ENCODE assay signal across 27 cellular contexts in genomic region chr17:34386343-34386924, GRCh38. TPM values are rescaled to one million over a fixed set of nuclear protein-coding genes. Genes with fewer than 3 reads are reported as not detected.
DNase-seq lines count a peak whose midpoint lies in the region; ATAC-seq and TF ChIP-seq lines count a peak whose summit lies in the region.
"Had no signal": no experiment of that assay in that cellular context is flagged by ENCODE, and none has a peak within 500 bp of the region (broad histone marks: within the 10 kb centered on the region; RNA-seq: fewer than 3 reads in every experiment).

No MANE protein-coding gene starts in this region.

- H3K4me1 ChIP-seq in MM.1S (ENCODE audit: low read length), result peaks cover 97% of the 10 kb centered on the region
- H3K4me1 ChIP-seq in neuronal stem cell (ENCODE audit: control insufficient read depth in 2 of 2, insufficient read depth in 1 of 2, low read depth in 1 of 2, low read length in 2 of 2), result no peaks in the 10 kb centered on the region
- H3K4me1 ChIP-seq: Peyer's patch, transverse colon had no signal

- H4K91ac ChIP-seq in neuronal stem cell (ENCODE audit: low read depth, low read length, poor library complexity), result no peak overlapping the region

- H3K9me3 Mint-ChIP-seq in stimulated activated effector memory CD8-positive, alpha-beta T cell treated with anti-CD3 and anti-CD28 coated beads, Interleukin-12 subunit alpha, Interleukin-12 subunit beta, amount 100 ng/mL, for 72 hours, result no peaks in the 10 kb centered on the region
- H3K9me3 Mint-ChIP-seq: CD8-positive, alpha-beta memory T cell; effector memory CD8-positive, alpha-beta T cell; memory B cell had no signal

- H3K36me3 ChIP-seq in MM.1S (replicated peaks; ENCODE audit: insufficient read depth, low read length) (no peaks in the 10 kb centered on the region), neuronal stem cell (replicated peaks in 1 of 2; ENCODE audit: control insufficient read depth in 2 of 2, insufficient read depth in 2 of 2, low read length in 2 of 2) (no peaks in the 10 kb centered on the region)
- H3K36me3 ChIP-seq: cardiac muscle cell, left lung, Peyer's patch, transverse colon had no signal

- peak overlapping the region; percentile 65; the same call in 1 of the 2 replicates for H3K9ac ChIP-seq in MM.1S (ENCODE audit: low read length)
- H3K9ac ChIP-seq in neuronal stem cell (ENCODE audit: low read depth, low read length, poor library complexity), result no peak overlapping the region

- H3K4me1 Mint-ChIP-seq in stimulated activated effector memory CD8-positive, alpha-beta T cell treated with anti-CD3 and anti-CD28 coated beads, Interleukin-12 subunit alpha, Interleukin-12 subunit beta, amount 100 ng/mL, for 72 hours, result peaks cover 54% of the 10 kb centered on the region

- peak; percentile 6 for ATAC-seq in stimulated activated effector memory CD8-positive, alpha-beta T cell treated with anti-CD3 and anti-CD28 coated beads, Interleukin-12 subunit alpha, Interleukin-12 subunit beta, amount 100 ng/mL, for 72 hours
- no peak for ATAC-seq in GM19452 (IDR thresholded peaks at IDR 0.05; ENCODE audit: unreplicated experiment)
- ATAC-seq: effector memory CD8-positive, alpha-beta T cell; esophagus mucosa; GM12878 had no signal

- CTCF ChIA-PET in RWPE1 (lab: Yijun Ruan, JAX), result no interaction called here

- no peak overlapping the region for H4K8ac ChIP-seq in neuronal stem cell (ENCODE audit: low read depth, low read length)

- WGBS in neuronal stem cell (ENCODE audit: extremely low coverage in 2 of 2, insufficient read length in 2 of 2, insufficient replicate concordance in 1 of 2), 2 donors, result no CpG with 5 or more reads among the region's 6 CpGs

- no peak overlapping the region for H2BK120ac ChIP-seq in neuronal stem cell (ENCODE audit: low read depth, low read length)

- no peak overlapping the region for H3K14ac ChIP-seq in neuronal stem cell (ENCODE audit: low read length)

- H3K4ac ChIP-seq in neuronal stem cell (ENCODE audit: low read length), result no peak overlapping the region

- H3K27ac Mint-ChIP-seq in stimulated activated effector memory CD8-positive, alpha-beta T cell treated with anti-CD3 and anti-CD28 coated beads, Interleukin-12 subunit alpha, Interleukin-12 subunit beta, amount 100 ng/mL, for 72 hours, result peak overlapping the region; percentile 61
- H3K27ac Mint-ChIP-seq: CD8-positive, alpha-beta memory T cell; effector memory CD8-positive, alpha-beta T cell; memory B cell had no signal

- H3K23ac ChIP-seq in neuronal stem cell (ENCODE audit: low read depth, low read length, poor library complexity), result no peak overlapping the region

- TF ChIP-seq CTCF in MM.1S (IDR thresholded peaks at IDR 0.05; ENCODE audit: low read length) (no peak), RWPE1 (conservative IDR thresholded peaks at IDR 0.05; ENCODE audit: low read depth) (no peak)

- H2AK5ac ChIP-seq in neuronal stem cell (ENCODE audit: low read depth, low read length), result no peak overlapping the region

- peaks cover 4% of the 10 kb centered on the region; the same call in 1 of the 2 replicates for H3K79me2 ChIP-seq in MM.1S (ENCODE audit: low read length)

- no peaks in the 10 kb centered on the region for H4K20me1 ChIP-seq in MM.1S (ENCODE audit: insufficient read depth, low read length)

- H3K4me3 ChIP-seq in MM.1S (ENCODE audit: low read length) (no peak overlapping the region), neuronal stem cell (ENCODE audit: low read length in 2 of 2) (no peak overlapping the region)
- H3K4me3 ChIP-seq: cardiac muscle cell, GM12878, left lung, Peyer's patch, transverse colon had no signal

- H3K4me3 Mint-ChIP-seq in stimulated activated effector memory CD8-positive, alpha-beta T cell treated with anti-CD3 and anti-CD28 coated beads, Interleukin-12 subunit alpha, Interleukin-12 subunit beta, amount 100 ng/mL, for 72 hours, result peak overlapping the region; percentile 25
- H3K4me3 Mint-ChIP-seq: CD8-positive, alpha-beta memory T cell; effector memory CD8-positive, alpha-beta T cell; memory B cell had no signal

- H2AFZ ChIP-seq in MM.1S (ENCODE audit: low read length) (no peak overlapping the region), neuronal stem cell (ENCODE audit: low read length) (no peak overlapping the region)

- H3K9me3 ChIP-seq in MM.1S (replicated peaks; ENCODE audit: insufficient read depth, low read length) (no peaks in the 10 kb centered on the region), neuronal stem cell (replicated peaks in 1 of 2; ENCODE audit: control insufficient read depth in 2 of 2, insufficient read depth in 1 of 2, low read depth in 1 of 2, low read length in 2 of 2) (no peaks in the 10 kb centered on the region)
- H3K9me3 ChIP-seq: left lung, Peyer's patch, transverse colon had no signal

- no peak overlapping the region for H2BK15ac ChIP-seq in neuronal stem cell (ENCODE audit: low read length)

- H3K27ac ChIP-seq in MM.1S (ENCODE audit: low read length), result peak overlapping the region; percentile 92
- no peak overlapping the region for H3K27ac ChIP-seq in RWPE1
- no peak overlapping the region for H3K27ac ChIP-seq in neuronal stem cell (replicated peaks; ENCODE audit: low read length)
- H3K27ac ChIP-seq: cardiac muscle cell, Peyer's patch had no signal

- no peaks in the 10 kb centered on the region for H3K79me1 ChIP-seq in neuronal stem cell (ENCODE audit: low read depth, low read length)

- peaks cover 76% of the 10 kb centered on the region for H3F3A ChIP-seq in MM.1S (ENCODE audit: insufficient read depth, low read length)

- H3K18ac ChIP-seq in neuronal stem cell (ENCODE audit: low read length), result no peak overlapping the region

- POLR2A ChIA-PET in RWPE1 (lab: Yijun Ruan, JAX; ENCODE audit: low non-redundant PET), result no interaction called here

- H3K4me2 ChIP-seq in MM.1S (ENCODE audit: low read depth, low read length) (peak overlapping the region; percentile 54), neuronal stem cell (ENCODE audit: insufficient read depth, low read length, poor library complexity, severe bottlenecking) (no peak overlapping the region)

- DNase-seq in activated CD8-positive, alpha-beta memory T cell treated with anti-CD3 and anti-CD28 coated beads for 24 hours, result peak; percentile 49
- no peak for DNase-seq in activated CD8-positive, alpha-beta memory T cell treated with anti-CD3 and anti-CD28 coated beads, Interleukin-2, amount 50 U/mL, for 4 hours
- DNase-seq in MM.1S, result no peak
- peak; percentile 29 for DNase-seq in ecto neural progenitor cell (ENCODE audit: low spot score)
- DNase-seq in stimulated activated effector memory CD8-positive, alpha-beta T cell treated with anti-CD3 and anti-CD28 coated beads, Interleukin-12 subunit alpha, Interleukin-12 subunit beta, amount 100 ng/mL, for 72 hours (ENCODE audit: low spot score in 2 of 2), result no peak
- DNase-seq in RWPE1 (ENCODE audit: low spot score), result no peak
- no peak for DNase-seq in neuronal stem cell (ENCODE audit: low spot score)
- DNase-seq: activated gamma-delta T cell treated with Interleukin-2 at 50 U/mL for 16 hours; activated T-cell treated with anti-CD3 and anti-CD28 coated beads, Interleukin-2, amount 50 U/mL, for 1 hour; CD8-positive, alpha-beta memory T cell; effector memory CD8-positive, alpha-beta T cell; H7; left lung; NCI-H1436; NCI-H2107; NCI-H345; Peyer's patch; right cardiac atrium; SHP77 treated with DMSO at 0.1 percent for 48 hours; stimulated activated CD4-positive, alpha-beta T cell treated with anti-CD3 and anti-CD28 coated beads, Interleukin-2, amount 100 ng/mL, for 24 hours; stimulated activated CD8-positive, alpha-beta memory T cell treated with anti-CD3 and anti-CD28 coated beads, Interleukin-4, amount 100 ng/mL, for 48 hours; transverse colon had no signal

- H3K27me3 ChIP-seq in MM.1S (replicated peaks; ENCODE audit: insufficient read depth, low read length) (no peaks in the 10 kb centered on the region), neuronal stem cell (ENCODE audit: control insufficient read depth in 3 of 3, insufficient read depth in 3 of 3, low read depth in 1 of 3, low read length in 3 of 3) (no peaks in the 10 kb centered on the region)
- H3K27me3 ChIP-seq: cardiac muscle cell, left lung, Peyer's patch, transverse colon had no signal

- no peaks in the 10 kb centered on the region for H3K9me2 ChIP-seq in MM.1S (replicated peaks; ENCODE audit: insufficient read depth, low read length)

- H2BK5ac ChIP-seq in neuronal stem cell (ENCODE audit: low read length), result no peak overlapping the region

- H2BK12ac ChIP-seq in neuronal stem cell (ENCODE audit: low read length), result no peak overlapping the region

- no peaks in the 10 kb centered on the region for H3K36me3 Mint-ChIP-seq in stimulated activated effector memory CD8-positive, alpha-beta T cell treated with anti-CD3 and anti-CD28 coated beads, Interleukin-12 subunit alpha, Interleukin-12 subunit beta, amount 100 ng/mL, for 72 hours
- H3K36me3 Mint-ChIP-seq: CD8-positive, alpha-beta memory T cell; memory B cell had no signal

RNA-seq across cellular contexts. Expression of gene CCL1, which starts 23.4 kb away (rescaled TPM):
- polyA plus RNA-seq in neuronal stem cell (2013, experiment 1 of 2), result not detected
- polyA plus RNA-seq in neuronal stem cell (2013, experiment 2 of 2), result not detected
- polyA plus RNA-seq: cardiac muscle cell; CD8-positive, alpha-beta memory T cell; right cardiac atrium had no signal

RNA-seq across cellular contexts. Expression of gene CCL13, which starts 30.2 kb away (rescaled TPM):
- polyA plus RNA-seq in neuronal stem cell (2013, experiment 1 of 2), result not detected
- not detected for polyA plus RNA-seq in neuronal stem cell (2013, experiment 2 of 2)
- polyA plus RNA-seq: cardiac muscle cell; CD8-positive, alpha-beta memory T cell; GM12878 had no signal

Comparison
In these comparisons a context has a peak if more than half of its experiments do, and no peak if none do; other contexts are left out.
1. DNase-seq: peak in activated CD8-positive, alpha-beta memory T cell treated with anti-CD3 and anti-CD28 coated beads for 24 hours (single experiment) and ecto neural progenitor cell (single experiment); none in activated CD8-positive, alpha-beta memory T cell treated with anti-CD3 and anti-CD28 coated beads, Interleukin-2, amount 50 U/mL, for 4 hours (single experiment), MM.1S (single experiment), stimulated activated effector memory CD8-positive, alpha-beta T cell treated with anti-CD3 and anti-CD28 coated beads, Interleukin-12 subunit alpha, Interleukin-12 subunit beta, amount 100 ng/mL, for 72 hours (0 of 2), RWPE1 (single experiment) and neuronal stem cell (single experiment).